In the genomic region with DNA sequence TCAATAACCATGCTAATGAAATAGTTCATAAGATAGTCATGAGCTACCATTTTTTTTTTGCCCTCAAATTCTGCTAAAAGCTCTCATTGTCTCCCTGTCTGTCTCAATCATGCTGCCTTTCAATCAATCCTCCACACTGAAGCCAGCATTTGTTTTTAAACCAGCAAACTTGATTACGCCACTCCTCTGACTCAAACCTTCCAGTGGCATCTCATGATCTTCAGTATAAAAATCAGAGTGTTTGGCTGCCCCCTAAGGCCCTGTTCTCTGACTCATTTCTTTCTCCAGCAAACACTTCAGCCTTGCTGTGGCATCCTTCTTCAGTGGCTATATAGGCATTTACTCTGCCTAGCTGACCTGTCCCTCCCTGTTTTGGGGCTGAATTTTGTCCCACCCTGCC, we compare ENCODE assay signal across 11 cellular contexts. TPM values are rescaled to one million over a fixed set of nuclear protein-coding genes. Genes with fewer than 3 reads are reported as not detected.
DNase-seq lines count a peak whose midpoint lies in the region; ATAC-seq and TF ChIP-seq lines count a peak whose summit lies in the region.
"Had no signal": no experiment of that assay in that cellular context is flagged by ENCODE, and none has a peak within 500 bp of the region (broad histone marks: within the 10 kb centered on the region; RNA-seq: fewer than 3 reads in every experiment).

No MANE protein-coding gene starts in this region.

- no peak for TF ChIP-seq POLR2A in erythroblast (IDR thresholded peaks at IDR 0.05; ENCODE audit: low read length)

- DNase-seq in Caki2 (ENCODE audit: low read depth): peak; percentile 6
- peak; percentile 92 for DNase-seq in LHCN-M2 (ENCODE audit: low read depth)
- DNase-seq in astrocyte of the hippocampus (ENCODE audit: low read depth, low spot score): peak; percentile 80
- peak; percentile 31 for DNase-seq in non-pigmented ciliary epithelial cell (ENCODE audit: low read depth)
- no peak for DNase-seq in erythroblast (lab: John Stamatoyannopoulos, UW)
- no peak for DNase-seq in hypothalamus (lab: John Stamatoyannopoulos, UW)
- no peak for DNase-seq in cerebellar nuclear complex (lab: John Stamatoyannopoulos, UW)
- DNase-seq: activated effector memory CD4-positive, alpha-beta T cell treated with Interleukin-2 at 50 U/mL for 16 hours; NCI-H1436 treated with DMSO at 0.1 percent for 48 hours; SHP77 treated with DMSO at 0.1 percent for 48 hours had no signal

- no peak for ATAC-seq in GM21381 (IDR thresholded peaks at IDR 0.05; ENCODE audit: unreplicated experiment)

- in situ Hi-C loops in Caki2 (cut with HindIII; ENCODE audit: low pct_unique_long_range_greater_than_20kb, low sequenced_read_pairs): no loop called here

RNA-seq across cellular contexts. Expression of a gene that starts 36.0 kb away (rescaled TPM):
- not detected in 2 replicates for total RNA-seq in Caki2 (2014; rRNA removed; shearing (Covaris generic); ENCODE audit: low replicate concordance)
- total RNA-seq in LHCN-M2 (2014; rRNA removed): not detected in 2 replicates
- not detected for polyA plus RNA-seq in LHCN-M2 (2012)

Comparison
In these comparisons a context has a peak if more than half of its experiments do, and no peak if none do; other contexts are left out.
1. DNase-seq: peak in Caki2 (single experiment), LHCN-M2 (single experiment), astrocyte of the hippocampus (single experiment) and non-pigmented ciliary epithelial cell (single experiment); none in erythroblast (0 of 2), hypothalamus (0 of 51) and cerebellar nuclear complex (0 of 2).